In the genomic region with DNA sequence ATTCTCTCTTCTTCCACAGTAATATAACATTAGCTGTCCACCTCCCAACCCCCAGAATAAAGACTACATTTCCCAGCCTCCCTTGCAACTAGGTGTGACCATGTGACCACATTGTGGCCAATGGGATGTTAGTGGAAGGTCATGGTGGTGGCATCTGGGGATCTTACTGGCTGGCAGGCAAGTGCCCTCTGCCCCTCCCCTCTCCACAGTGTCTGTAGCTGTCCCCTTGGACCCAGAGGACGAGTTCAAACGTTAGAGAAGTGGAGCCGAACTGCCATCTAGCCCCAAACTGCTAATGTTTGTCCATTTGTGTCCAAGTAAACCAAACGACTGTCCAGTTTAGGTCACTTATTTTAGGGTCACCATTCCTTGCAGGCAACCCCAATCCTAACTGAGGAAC, we compare ENCODE assay signal across 9 cellular contexts. TPM values are rescaled to one million over a fixed set of nuclear protein-coding genes. Genes with fewer than 3 reads are reported as not detected.
A peak's percentile ranks its signal among the peaks of the same experiment; 100 is the strongest.
DNase-seq lines count a peak whose midpoint lies in the region; ATAC-seq and TF ChIP-seq lines count a peak whose summit lies in the region.
"Had no signal": no experiment of that assay in that cellular context is flagged by ENCODE, and none has a peak within 500 bp of the region (broad histone marks: within the 10 kb centered on the region; RNA-seq: fewer than 3 reads in every experiment).

No MANE protein-coding gene starts in this region.

- peaks cover 16 to 32% of the 10 kb centered on the region in 2 donors for H3K27me3 Mint-ChIP-seq in effector memory CD8-positive, alpha-beta T cell

- TF ChIP-seq CTCF in HCT116 (IDR thresholded peaks at IDR 0.05 in 2 of 3, conservative IDR thresholded peaks at IDR 0.05 in 1 of 3; ENCODE audit: borderline replicate concordance in 1 of 3, insufficient read depth in 1 of 3, low read depth in 2 of 3, low read length in 2 of 3) = no peak
- TF ChIP-seq CTCF in RWPE1 (conservative IDR thresholded peaks at IDR 0.05; ENCODE audit: low read depth) = no peak

- DNase-seq in DMS 273 treated with DMSO at 0.1 percent for 48 hours (lab: John Stamatoyannopoulos, UW) (peak; percentile 71), HCT116 (ENCODE audit: low read depth, low spot score) (peak; percentile 93), RWPE1 (ENCODE audit: low spot score) (peak; percentile 62), mesendoderm (peak; percentile 94), NCI-H1694 (lab: John Stamatoyannopoulos, UW) (no peak)
- peak; percentile 3 for DNase-seq in effector CD4-positive, alpha-beta T cell
- DNase-seq in effector memory CD8-positive, alpha-beta T cell = no peak

- H2BK120ac ChIP-seq in mesendoderm (ENCODE audit: low read depth, low read length) = no peak overlapping the region

- no peak overlapping the region for H4K5ac ChIP-seq in mesendoderm (ENCODE audit: low read length)

- CTCF ChIA-PET in HCT116 (lab: Charles Lee) = interaction anchor here (0.9 to 1.8 kb wide), 2 partner anchors 11 to 41 kb away, joined by 3 to 12 read pairs; no protein-coding TSS in a partner anchor
- CTCF ChIA-PET in RWPE1 (lab: Yijun Ruan, JAX) = interaction anchor here (1.0 kb wide), 1 partner anchor 10 kb away, joined by 3 read pairs; no protein-coding TSS in a partner anchor

- no peak for TF ChIP-seq POLR2A in HCT116 (IDR thresholded peaks at IDR 0.05; ENCODE audit: borderline replicate concordance, extremely low read depth, insufficient read depth, insufficient read length)

- no peaks in the 10 kb centered on the region for H3K4me1 Mint-ChIP-seq in effector memory CD8-positive, alpha-beta T cell (ENCODE audit: low read depth in 2 of 2)

- RAD21 ChIA-PET in HCT116 (lab: Charles Lee; ENCODE audit: low non-redundant PET in 1 of 2, low total read pairs in 2 of 2, uncharacterized antibody in 2 of 2, unreplicated experiment in 2 of 2) = interaction anchor here in 1 of 2 experiments (0.8 kb wide), 1 partner anchor 11 kb away, joined by 3 read pairs; no protein-coding TSS in a partner anchor

- H4K8ac ChIP-seq in mesendoderm (ENCODE audit: low read depth, low read length) = no peak overlapping the region

- no peaks in the 10 kb centered on the region for H3K9me3 ChIP-seq in HCT116 (ENCODE audit: control insufficient read depth in 1 of 2, insufficient read depth in 1 of 2, low read depth in 1 of 2, low read length in 2 of 2)

- intact Hi-C loops in HCT116 (cut with micrococcal nuclease) = no loop called here

- H3K4me2 ChIP-seq in HCT116 (ENCODE audit: low read length) (peak overlapping the region; percentile 35), mesendoderm (ENCODE audit: low read length) (peak overlapping the region; percentile 36)

- H3K9me3 Mint-ChIP-seq in effector memory CD8-positive, alpha-beta T cell = no peaks in the 10 kb centered on the region

- ATAC-seq in HCT116 = peak; percentile 100
- no peak for ATAC-seq in GM18907 (IDR thresholded peaks at IDR 0.05; ENCODE audit: unreplicated experiment)
- ATAC-seq in effector memory CD8-positive, alpha-beta T cell (replicated peaks) = no peak

- no peaks in the 10 kb centered on the region for H3K36me3 ChIP-seq in HCT116 (ENCODE audit: control insufficient read depth in 1 of 2, insufficient read depth in 2 of 2, low read length in 2 of 2)
- H3K36me3 ChIP-seq in mesendoderm (ENCODE audit: control insufficient read depth, insufficient read depth, low read length) = no peaks in the 10 kb centered on the region

- no peaks in the 10 kb centered on the region for H4K20me1 ChIP-seq in HCT116 (ENCODE audit: insufficient read depth)

- WGBS in mesendoderm (ENCODE audit: extremely low coverage, insufficient coverage, low lambda C conversion rate) = no CpG with 5 or more reads among the region's 4 CpGs

- H3K79me2 ChIP-seq in HCT116 (ENCODE audit: insufficient read depth, low read length) (no peaks in the 10 kb centered on the region), mesendoderm (ENCODE audit: control insufficient read depth, insufficient read depth, low read length) (no peaks in the 10 kb centered on the region)

- H3K27ac Mint-ChIP-seq in effector memory CD8-positive, alpha-beta T cell = no peak overlapping the region

- no peak for TF ChIP-seq RAD21 in HCT116 (IDR thresholded peaks at IDR 0.05; ENCODE audit: low read depth)

- no peak overlapping the region for H3K23ac ChIP-seq in mesendoderm (ENCODE audit: low read length)

- H3K4me1 ChIP-seq in HCT116 (ENCODE audit: control insufficient read depth in 1 of 2, insufficient read depth in 2 of 2, low read length in 2 of 2) (peaks cover 0 to 5% of the 10 kb centered on the region in 2 experiments; a peak in 2 of 4 replicates), mesendoderm (ENCODE audit: control insufficient read depth, low read depth, low read length) (peaks cover 2% of the 10 kb centered on the region)

- no TSS peak for BruUV-seq in HCT116 (replicated peaks; lab: Mats Ljungman, UMichigan)

- H3K18ac ChIP-seq in mesendoderm (ENCODE audit: low read length) = no peak overlapping the region

- H3K9me2 ChIP-seq in HCT116 (ENCODE audit: insufficient read depth) = no peaks in the 10 kb centered on the region

- H2BK5ac ChIP-seq in mesendoderm (ENCODE audit: low read length) = no peak overlapping the region

- no peak overlapping the region for H3K4me3 Mint-ChIP-seq in effector memory CD8-positive, alpha-beta T cell

- H3K36me3 Mint-ChIP-seq in effector memory CD8-positive, alpha-beta T cell (ENCODE audit: insufficient read depth) = no peaks in the 10 kb centered on the region

- H3K27me3 ChIP-seq in HCT116 (ENCODE audit: insufficient read depth, low read length) (peaks cover 4% of the 10 kb centered on the region; the same call in 1 of the 2 replicates), mesendoderm (ENCODE audit: insufficient read depth, low read length, poor library complexity) (no peaks in the 10 kb centered on the region)

- no peaks in the 10 kb centered on the region for H3K79me1 ChIP-seq in mesendoderm (ENCODE audit: low read length)

- no peak overlapping the region for H3K9ac ChIP-seq in HCT116 (ENCODE audit: low read length)
- peak overlapping the region; percentile 47 for H3K9ac ChIP-seq in mesendoderm (ENCODE audit: low read length)

- H3K4me3 ChIP-seq in HCT116 (replicated peaks in 1 of 2; ENCODE audit: low read depth in 1 of 2, low read length in 2 of 2) (no peak overlapping the region), mesendoderm (ENCODE audit: low read length) (no peak overlapping the region)

- H3K56ac ChIP-seq in mesendoderm (ENCODE audit: low read length) = peak overlapping the region; percentile 65

- no peak overlapping the region for H3K4ac ChIP-seq in mesendoderm (ENCODE audit: low read depth, low read length)

- H3K27ac ChIP-seq in HCT116 (ENCODE audit: low read depth, low read length) = no peak overlapping the region
- no peak overlapping the region for H3K27ac ChIP-seq in RWPE1
- H3K27ac ChIP-seq in mesendoderm (ENCODE audit: low read depth, low read length) = no peak overlapping the region

- POLR2A ChIA-PET in HCT116 (lab: Charles Lee) = interaction anchor here (1.4 kb wide), 1 partner anchor 10 kb away, joined by 3 read pairs; no protein-coding TSS in a partner anchor
- POLR2A ChIA-PET in RWPE1 (lab: Yijun Ruan, JAX; ENCODE audit: low non-redundant PET) = no interaction called here

- peak overlapping the region; percentile 76 for H2AFZ ChIP-seq in HCT116 (ENCODE audit: low read depth, low read length, poor library complexity, severe bottlenecking)

- no peak overlapping the region for H2BK15ac ChIP-seq in mesendoderm (replicated peaks; ENCODE audit: low read depth)

- H2AK5ac ChIP-seq in mesendoderm (ENCODE audit: low read length) = no peak overlapping the region

TF ChIP-seq in HCT116, 20 proteins besides CTCF, POLR2A, EP300 and RAD21:
- TF ChIP-seq YY1 (IDR thresholded peaks at IDR 0.05; ENCODE audit: extremely low read depth, insufficient replicate concordance, low read depth, low read length) = peak; percentile 71
- TF ChIP-seq, protein P1, sequence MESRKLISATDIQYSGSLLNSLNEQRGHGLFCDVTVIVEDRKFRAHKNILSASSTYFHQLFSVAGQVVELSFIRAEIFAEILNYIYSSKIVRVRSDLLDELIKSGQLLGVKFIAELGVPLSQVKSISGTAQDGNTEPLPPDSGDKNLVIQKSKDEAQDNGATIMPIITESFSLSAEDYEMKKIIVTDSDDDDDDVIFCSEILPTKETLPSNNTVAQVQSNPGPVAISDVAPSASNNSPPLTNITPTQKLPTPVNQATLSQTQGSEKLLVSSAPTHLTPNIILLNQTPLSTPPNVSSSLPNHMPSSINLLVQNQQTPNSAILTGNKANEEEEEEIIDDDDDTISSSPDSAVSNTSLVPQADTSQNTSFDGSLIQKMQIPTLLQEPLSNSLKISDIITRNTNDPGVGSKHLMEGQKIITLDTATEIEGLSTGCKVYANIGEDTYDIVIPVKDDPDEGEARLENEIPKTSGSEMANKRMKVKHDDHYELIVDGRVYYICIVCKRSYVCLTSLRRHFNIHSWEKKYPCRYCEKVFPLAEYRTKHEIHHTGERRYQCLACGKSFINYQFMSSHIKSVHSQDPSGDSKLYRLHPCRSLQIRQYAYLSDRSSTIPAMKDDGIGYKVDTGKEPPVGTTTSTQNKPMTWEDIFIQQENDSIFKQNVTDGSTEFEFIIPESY (IDR thresholded peaks at IDR 0.05; ENCODE audit: extremely low read depth, insufficient replicate concordance, low read length) = no peak
- TF ChIP-seq SRF (IDR thresholded peaks at IDR 0.05; ENCODE audit: low read depth) = no peak
- no peak for TF ChIP-seq JUND (IDR thresholded peaks at IDR 0.05)
- TF ChIP-seq ZNF274 (IDR thresholded peaks at IDR 0.05; ENCODE audit: low read depth, low read length) = no peak
- TF ChIP-seq SP1 (IDR thresholded peaks at IDR 0.05; ENCODE audit: low read depth) = peak; percentile 99
- TF ChIP-seq CBX3 (IDR thresholded peaks at IDR 0.05; ENCODE audit: low read depth) = no peak
- TF ChIP-seq EZH2 (IDR thresholded peaks at IDR 0.05) = no peak
- no peak for TF ChIP-seq EGR1 (IDR thresholded peaks at IDR 0.05; ENCODE audit: low read depth)
- no peak for TF ChIP-seq TCF7L2 (IDR thresholded peaks at IDR 0.05; ENCODE audit: borderline replicate concordance, extremely low read depth, insufficient read depth, insufficient read length)
- TF ChIP-seq ZFX (IDR thresholded peaks at IDR 0.05) = no peak
- TF ChIP-seq ATF3 (IDR thresholded peaks at IDR 0.05) = no peak

RNA-seq across cellular contexts. Expression of gene KCNG4, which starts 26.6 kb away (rescaled TPM):
- not detected for total RNA-seq in HCT116 (2021; ENCODE audit: unreplicated experiment)
- not detected in 2 replicates for polyA plus RNA-seq in HCT116 (2012)
- polyA plus RNA-seq in mesendoderm (2013, experiment 1 of 2) = not detected
- not detected for polyA plus RNA-seq in mesendoderm (2013, experiment 2 of 2)
- polyA plus RNA-seq: keratinocyte had no signal

RNA-seq across cellular contexts. Expression of gene WFDC1, which starts 28.2 kb away (rescaled TPM):
- 0.42 TPM for total RNA-seq in HCT116 (2021; ENCODE audit: unreplicated experiment)
- polyA plus RNA-seq in HCT116 (2012) = 0.16 and 0.20 TPM in 2 replicates
- 0.69 TPM for polyA plus RNA-seq in mesendoderm (2013, experiment 1 of 2)
- polyA plus RNA-seq in mesendoderm (2013, experiment 2 of 2) = 0.55 TPM
- polyA plus RNA-seq: keratinocyte had no signal

Comparison
In these comparisons a context has a peak if more than half of its experiments do, and no peak if none do; other contexts are left out.
1. DNase-seq: peak in DMS 273 treated with DMSO at 0.1 percent for 48 hours (single experiment), HCT116 (single experiment), RWPE1 (single experiment), effector CD4-positive, alpha-beta T cell (single experiment) and mesendoderm (single experiment); none in NCI-H1694 (single experiment) and effector memory CD8-positive, alpha-beta T cell (0 of 3).